Comparison of ENCODE assay signal across 12 cellular contexts in the genomic region with DNA sequence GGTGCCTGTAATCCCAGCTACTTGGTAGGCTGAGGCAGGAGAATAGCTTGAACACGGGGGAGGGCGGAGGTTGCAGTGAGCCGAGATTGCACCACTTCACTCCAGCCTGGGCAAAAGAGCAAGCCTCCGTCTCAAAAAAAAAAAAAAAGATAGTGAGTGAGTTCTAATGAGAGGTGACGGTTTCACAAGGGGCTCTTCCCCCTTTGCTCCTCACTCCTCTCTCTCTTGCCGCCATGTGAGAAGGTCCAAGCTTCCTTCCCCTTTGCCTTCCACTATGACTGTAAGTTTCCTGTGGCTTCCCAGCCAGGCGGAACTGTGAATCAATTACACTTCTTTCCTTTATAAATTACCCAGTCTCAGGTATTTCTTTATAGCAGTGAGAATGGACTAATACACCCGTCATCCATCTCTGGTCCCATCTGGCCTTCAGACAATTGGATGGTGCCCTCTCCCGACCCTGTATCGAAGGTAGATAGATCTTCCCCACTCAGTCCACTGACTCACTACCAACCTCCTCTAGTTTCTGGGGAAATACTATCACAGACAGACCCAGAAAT. TPM values are rescaled to one million over a fixed set of nuclear protein-coding genes. Genes with fewer than 3 reads are reported as not detected.
DNase-seq lines count a peak whose midpoint lies in the region; ATAC-seq, FAIRE-seq and TF ChIP-seq lines count a peak whose summit lies in the region.
"Had no signal": no experiment of that assay in that cellular context is flagged by ENCODE, and none has a peak within 500 bp of the region (broad histone marks: within the 10 kb centered on the region; RNA-seq: fewer than 3 reads in every experiment).

No MANE protein-coding gene starts in this region.

- TF ChIP-seq CTCF in GM12864 (IDR thresholded peaks at IDR 0.05; ENCODE audit: low read depth, low read length, missing control alignments) (no peak), esophagus muscularis mucosa (IDR thresholded peaks at IDR 0.05) (no peak), esophagus squamous epithelium (IDR thresholded peaks at IDR 0.05) (no peak), gastroesophageal sphincter (IDR thresholded peaks at IDR 0.05) (no peak)

- H3K36me3 ChIP-seq in esophagus muscularis mucosa = no peaks in the 10 kb centered on the region
- H3K36me3 ChIP-seq in small intestine (ENCODE audit: control insufficient read depth in 2 of 2, insufficient read depth in 2 of 2, low read length in 2 of 2) = no peaks in the 10 kb centered on the region
- no peaks in the 10 kb centered on the region for H3K36me3 ChIP-seq in esophagus squamous epithelium
- no peaks in the 10 kb centered on the region for H3K36me3 ChIP-seq in gastroesophageal sphincter

- H3K27ac ChIP-seq in esophagus muscularis mucosa (replicated peaks in 1 of 4) = no peak overlapping the region
- H3K27ac ChIP-seq in small intestine (ENCODE audit: low read depth in 1 of 2, low read length in 1 of 2) = no peak overlapping the region
- no peak overlapping the region for H3K27ac ChIP-seq in esophagus squamous epithelium
- no peak overlapping the region for H3K27ac ChIP-seq in gastroesophageal sphincter

- intact Hi-C loops in esophagus muscularis mucosa (cut with DNase I) = no loop called here
- intact Hi-C loops in esophagus squamous epithelium (cut with DNase I) = no loop called here

- WGBS in esophagus muscularis mucosa = 70% methylated on average over 10 of the region's 10 CpGs
- 68 to 86% (median 69%) methylated on average over 9 to 10 of the region's 10 CpGs for WGBS in small intestine, 3 donors
- 55 to 68% methylated on average over 10 of the region's 10 CpGs for WGBS in esophagus squamous epithelium, 2 donors
- 81 to 91% methylated on average over 4 to 10 of the region's 10 CpGs for WGBS in gastroesophageal sphincter (ENCODE audit: low coverage in 1 of 2), 2 donors

- no peak for TF ChIP-seq POLR2A in esophagus muscularis mucosa (IDR thresholded peaks at IDR 0.05; ENCODE audit: low read depth)
- TF ChIP-seq POLR2A in esophagus squamous epithelium (IDR thresholded peaks at IDR 0.05) = no peak
- no peak for TF ChIP-seq POLR2A in gastroesophageal sphincter (IDR thresholded peaks at IDR 0.05)

- peak; percentile 66 for DNase-seq in GM12864 (ENCODE audit: low read depth)
- peak; percentile 39 for DNase-seq in NAMALWA (ENCODE audit: low spot score)
- peak; percentile 77 for DNase-seq in medulla oblongata (ENCODE audit: extremely low spot score)
- DNase-seq in esophagus muscularis mucosa (ENCODE audit: extremely low spot score) = no peak
- DNase-seq in small intestine = no peak
- no peak for DNase-seq in esophagus squamous epithelium (lab: John Stamatoyannopoulos, UW)
- DNase-seq: HCEC 1CT, NCI-H1694, T1000 had no signal

- no peak overlapping the region for H3K4me3 ChIP-seq in GM12864 (ENCODE audit: low read depth, low read length)
- H3K4me3 ChIP-seq in esophagus muscularis mucosa = no peak overlapping the region
- H3K4me3 ChIP-seq in small intestine (ENCODE audit: low read depth in 1 of 2, low read length in 2 of 2) = no peak overlapping the region
- no peak overlapping the region for H3K4me3 ChIP-seq in esophagus squamous epithelium
- no peak overlapping the region for H3K4me3 ChIP-seq in gastroesophageal sphincter

- H3K27me3 ChIP-seq in esophagus muscularis mucosa = no peaks in the 10 kb centered on the region
- no peaks in the 10 kb centered on the region for H3K27me3 ChIP-seq in small intestine (ENCODE audit: control insufficient read depth in 2 of 2, insufficient read depth in 2 of 2, low read length in 2 of 2)
- no peaks in the 10 kb centered on the region for H3K27me3 ChIP-seq in esophagus squamous epithelium
- H3K27me3 ChIP-seq in gastroesophageal sphincter = no peaks in the 10 kb centered on the region

- TF ChIP-seq EP300 in esophagus muscularis mucosa (IDR thresholded peaks at IDR 0.05) = no peak
- TF ChIP-seq EP300 in gastroesophageal sphincter (IDR thresholded peaks at IDR 0.05) = no peak

- H3K4me1 ChIP-seq in esophagus muscularis mucosa (no peaks in the 10 kb centered on the region), small intestine (ENCODE audit: control insufficient read depth in 2 of 2, insufficient read depth in 1 of 2, low read depth in 1 of 2, low read length in 1 of 2) (peaks cover 0 to 3% of the 10 kb centered on the region in 2 donors), esophagus squamous epithelium (peaks cover 0 to 12% (median 4%) of the 10 kb centered on the region in 3 donors), gastroesophageal sphincter (no peaks in the 10 kb centered on the region)

- peak; percentile 57 for ATAC-seq in GM21737 (IDR thresholded peaks at IDR 0.05; ENCODE audit: unreplicated experiment)
- ATAC-seq in gastroesophageal sphincter = no peak

- FAIRE-seq in small intestine (lab: Jason Lieb, UNC) = no peak
- FAIRE-seq: frontal cortex had no signal

- H3K9me3 ChIP-seq in esophagus muscularis mucosa (peaks cover 0 to 4% (median 0%) of the 10 kb centered on the region in 4 donors), small intestine (ENCODE audit: control insufficient read depth, low read depth) (no peaks in the 10 kb centered on the region), esophagus squamous epithelium (no peaks in the 10 kb centered on the region), gastroesophageal sphincter (peaks cover 0 to 8% (median 0%) of the 10 kb centered on the region in 3 donors)

RNA-seq across cellular contexts. Expression of gene RCOR1, which starts 27.0 kb away (rescaled TPM):
- total RNA-seq in esophagus muscularis mucosa (10 to 100 TPM; 12.9 to 14.8 (median 13.8) TPM), esophagus squamous epithelium (10 to 100 TPM; 25.6 to 56.9 (median 35.2) TPM), gastroesophageal sphincter (10 to 100 TPM; 11.6 to 15.6 (median 14.0) TPM)
- polyA plus RNA-seq in small intestine = 10 to 100 TPM in 2 of 3 donors, 1 to 10 TPM in 1; 9.2 to 14.1 (median 10.6) TPM

RNA-seq across cellular contexts. Expression of gene ANKRD9, which starts 55.8 kb away (rescaled TPM):
- total RNA-seq in esophagus muscularis mucosa (10 to 100 TPM; 33.2 to 74.0 (median 54.2) TPM), esophagus squamous epithelium (10 to 100 TPM; 20.0 to 39.0 (median 30.2) TPM), gastroesophageal sphincter (10 to 100 TPM; 19.4 to 44.2 (median 31.3) TPM)
- polyA plus RNA-seq in small intestine = 10 to 100 TPM; 21.2 to 88.4 (median 54.6) TPM

Comparison
In these comparisons a context has a peak if more than half of its experiments do, and no peak if none do; other contexts are left out.
1. DNase-seq: peak in GM12864 (single experiment), NAMALWA (single experiment) and medulla oblongata (single experiment); none in esophagus muscularis mucosa (single experiment), small intestine (single experiment) and esophagus squamous epithelium (single experiment).